11 cellular contexts compared by ENCODE assay signal in the genomic region with DNA sequence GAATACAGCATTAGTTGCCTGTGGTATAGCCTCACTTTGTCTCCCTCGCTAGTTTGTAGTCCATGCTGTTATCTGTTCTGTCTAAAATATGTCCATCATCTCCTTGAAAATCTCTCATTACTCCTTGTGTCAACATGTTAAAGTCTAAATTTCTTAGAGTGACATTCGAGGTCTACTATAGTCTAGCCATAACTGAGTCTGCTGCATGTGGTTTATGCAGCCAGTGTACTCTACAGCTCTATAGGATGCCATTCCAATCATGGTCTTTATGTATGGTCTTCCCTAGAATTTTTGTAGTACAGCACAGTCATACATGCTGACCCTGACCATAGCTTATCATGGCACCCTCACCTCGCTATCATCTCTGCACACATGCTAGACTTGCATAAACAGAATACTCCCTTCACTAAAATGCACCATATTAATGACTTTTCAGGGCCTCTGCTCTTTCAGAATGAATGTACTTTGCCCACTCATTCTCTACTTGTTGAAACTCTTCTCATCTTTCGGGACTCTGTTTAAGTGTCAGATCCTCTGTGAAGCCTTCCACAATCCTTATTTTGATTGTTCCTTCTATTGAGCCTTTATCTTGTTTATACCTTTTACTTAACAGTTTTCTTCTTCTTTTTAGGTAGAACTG. TPM values are rescaled to one million over a fixed set of nuclear protein-coding genes. Genes with fewer than 3 reads are reported as not detected.
DNase-seq lines count a peak whose midpoint lies in the region; ATAC-seq and TF ChIP-seq lines count a peak whose summit lies in the region.
"Had no signal": no experiment of that assay in that cellular context is flagged by ENCODE, and none has a peak within 500 bp of the region (broad histone marks: within the 10 kb centered on the region; RNA-seq: fewer than 3 reads in every experiment).

No MANE protein-coding gene starts in this region.

- CTCF ChIA-PET in activated CD4-positive, alpha-beta T cell treated with anti-CD3 and anti-CD28 coated beads, Interleukin-2, amount 10 ng/mL, durations not matched to agents 7 days and 5 days (lab: Charles Lee), result no interaction called here

- H3K4me1 Mint-ChIP-seq in activated CD4-positive, alpha-beta T cell treated with anti-CD3 and anti-CD28 coated beads, Interleukin-2, amount 10 ng/mL, durations not matched to agents 7 days and 5 days, result peaks cover 53% of the 10 kb centered on the region

- H3K27me3 Mint-ChIP-seq in activated CD4-positive, alpha-beta T cell treated with anti-CD3 and anti-CD28 coated beads, Interleukin-2, amount 10 ng/mL, durations not matched to agents 7 days and 5 days, result no peaks in the 10 kb centered on the region

- peak; percentile 7 for DNase-seq in activated CD4-positive, alpha-beta T cell treated with anti-CD3 and anti-CD28 coated beads for 48 hours
- no peak for DNase-seq in activated CD4-positive, alpha-beta T cell treated with anti-CD3 and anti-CD28 coated beads, Interleukin-2, amount 10 ng/mL, durations not matched to agents 7 days and 5 days
- peak; percentile 87 to 94 for DNase-seq in erythroblast (lab: John Stamatoyannopoulos, UW)
- DNase-seq in NCI-H1105 (lab: John Stamatoyannopoulos, UW), result no peak
- DNase-seq in NCI-H2107 (lab: John Stamatoyannopoulos, UW), result no peak
- no peak for DNase-seq in activated effector memory CD4-positive, alpha-beta T cell treated with anti-CD3 and anti-CD28 coated beads, Interleukin-2, amount 50 U/mL, for 16 hours
- DNase-seq: HFFc6 had no signal

- no peak overlapping the region for H3K4me3 Mint-ChIP-seq in activated CD4-positive, alpha-beta T cell treated with anti-CD3 and anti-CD28 coated beads, Interleukin-2, amount 10 ng/mL, durations not matched to agents 7 days and 5 days
- H3K4me3 Mint-ChIP-seq: HFFc6 had no signal

- H3K9me3 Mint-ChIP-seq in activated CD4-positive, alpha-beta T cell treated with anti-CD3 and anti-CD28 coated beads, Interleukin-2, amount 10 ng/mL, durations not matched to agents 7 days and 5 days, result peaks cover 9% of the 10 kb centered on the region
- H3K9me3 Mint-ChIP-seq: HFFc6 had no signal

- peaks cover 81% of the 10 kb centered on the region for H3K36me3 Mint-ChIP-seq in activated CD4-positive, alpha-beta T cell treated with anti-CD3 and anti-CD28 coated beads, Interleukin-2, amount 10 ng/mL, durations not matched to agents 7 days and 5 days (ENCODE audit: low read depth)

- no peak for TF ChIP-seq POLR2A in erythroblast (IDR thresholded peaks at IDR 0.05; ENCODE audit: low read length)

- ATAC-seq in GM21526 (IDR thresholded peaks at IDR 0.05; ENCODE audit: low FRiP score, unreplicated experiment) (peak; percentile 58), HG03196 (IDR thresholded peaks at IDR 0.05; ENCODE audit: unreplicated experiment) (peak; percentile 52)
- ATAC-seq: A549, Panc1 had no signal

- no peak overlapping the region for H3K27ac Mint-ChIP-seq in activated CD4-positive, alpha-beta T cell treated with anti-CD3 and anti-CD28 coated beads, Interleukin-2, amount 10 ng/mL, durations not matched to agents 7 days and 5 days
- H3K27ac Mint-ChIP-seq: HFFc6 had no signal

- POLR2A ChIA-PET in activated CD4-positive, alpha-beta T cell treated with anti-CD3 and anti-CD28 coated beads, Interleukin-2, amount 10 ng/mL, durations not matched to agents 7 days and 5 days (lab: Charles Lee), result no interaction called here

RNA-seq across cellular contexts. Expression of gene TANK, which starts 12.8 kb away (rescaled TPM):
- 10 to 100 TPM; 71.5 to 74.1 TPM for total RNA-seq in activated CD4-positive, alpha-beta T cell treated with anti-CD3 and anti-CD28 coated beads, Interleukin-2, amount 10 ng/mL, durations not matched to agents 7 days and 5 days

Comparison
In these comparisons a context has a peak if more than half of its experiments do, and no peak if none do; other contexts are left out.
1. DNase-seq: peak in activated CD4-positive, alpha-beta T cell treated with anti-CD3 and anti-CD28 coated beads for 48 hours (single experiment) and erythroblast (2 of 2); none in activated CD4-positive, alpha-beta T cell treated with anti-CD3 and anti-CD28 coated beads, Interleukin-2, amount 10 ng/mL, durations not matched to agents 7 days and 5 days (single experiment), NCI-H1105 (single experiment), NCI-H2107 (single experiment) and activated effector memory CD4-positive, alpha-beta T cell treated with anti-CD3 and anti-CD28 coated beads, Interleukin-2, amount 50 U/mL, for 16 hours (single experiment).